In the genomic region with DNA sequence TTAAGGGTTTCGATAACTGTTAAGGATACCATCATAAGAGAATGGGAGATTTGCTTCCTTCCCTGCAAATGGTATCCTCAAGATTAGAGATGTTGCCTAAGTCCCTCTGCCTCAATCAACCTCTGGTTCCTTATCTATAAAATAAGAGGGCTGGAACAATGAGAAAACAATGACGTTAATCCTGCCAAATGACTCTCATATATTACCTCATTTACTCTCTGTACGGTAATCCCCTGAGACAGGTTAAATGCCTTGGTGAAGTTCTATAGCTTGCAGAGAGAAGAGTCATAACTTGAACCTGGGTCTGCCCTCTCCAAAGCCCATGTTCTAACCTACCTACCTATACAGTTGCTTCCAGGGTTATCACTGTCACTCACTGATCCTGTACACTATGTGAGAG, we compare ENCODE assay signal across 2 cellular contexts.
TF ChIP-seq lines count a peak whose summit lies in the region.

No MANE protein-coding gene starts in this region.

TF ChIP-seq in SK-N-SH, 30 proteins besides CTCF, POLR2A, EP300 and RAD21:
- TF ChIP-seq EZH2phosphoT487 (IDR thresholded peaks at IDR 0.05; ENCODE audit: borderline replicate concordance, low read depth): no peak

TF ChIP-seq in endothelial cell of umbilical vein, 7 proteins besides CTCF, POLR2A, EP300 and RAD21:
- no peak for TF ChIP-seq MYC (IDR thresholded peaks at IDR 0.05; ENCODE audit: low read depth, low read length)
- TF ChIP-seq FOS (IDR thresholded peaks at IDR 0.05; ENCODE audit: borderline replicate concordance, insufficient read depth, low read length): no peak
- no peak for TF ChIP-seq JUN (IDR thresholded peaks at IDR 0.05; ENCODE audit: borderline replicate concordance, insufficient read depth, insufficient read length, low read depth)
- TF ChIP-seq POLR2AphosphoS5 (IDR thresholded peaks at IDR 0.05; ENCODE audit: insufficient read depth, low read depth, low read length): no peak
- no peak for TF ChIP-seq GATA2 (IDR thresholded peaks at IDR 0.05; ENCODE audit: insufficient read depth, insufficient read length, low read depth, low read length)
- TF ChIP-seq, protein P1, sequence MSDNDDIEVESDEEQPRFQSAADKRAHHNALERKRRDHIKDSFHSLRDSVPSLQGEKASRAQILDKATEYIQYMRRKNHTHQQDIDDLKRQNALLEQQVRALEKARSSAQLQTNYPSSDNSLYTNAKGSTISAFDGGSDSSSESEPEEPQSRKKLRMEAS (IDR thresholded peaks at IDR 0.05; ENCODE audit: insufficient read depth, insufficient read length): no peak
- no peak for TF ChIP-seq EZH2 (IDR thresholded peaks at IDR 0.05; ENCODE audit: borderline replicate concordance, low read depth, low read length, severe bottlenecking)
